In the genomic region with DNA sequence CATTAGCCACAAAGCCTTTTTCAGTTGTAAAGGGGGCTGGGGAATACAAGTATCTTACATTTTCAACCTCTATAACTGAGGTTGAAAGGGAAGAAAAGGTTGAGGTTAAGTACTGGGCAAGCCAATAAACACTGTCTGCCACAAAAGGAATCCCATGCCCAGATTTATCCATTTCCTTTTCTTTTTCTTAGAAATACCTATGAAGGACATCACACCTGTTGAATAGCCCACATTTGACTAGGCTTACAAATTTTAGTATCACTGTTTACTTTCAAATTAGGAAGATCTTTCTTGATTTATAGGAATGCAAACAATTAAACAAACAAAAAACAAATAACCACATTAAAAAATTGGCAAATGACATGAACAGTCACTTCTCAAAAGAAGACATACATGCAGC, we compare ENCODE assay signal across 24 cellular contexts.
"Had no signal": no experiment of that assay in that cellular context is flagged by ENCODE, and none has a peak within 500 bp of the region (broad histone marks: within the 10 kb centered on the region; RNA-seq: fewer than 3 reads in every experiment).

No MANE protein-coding gene starts in this region.

- H3K4me3 ChIP-seq: ascending aorta, Peyer's patch, SJSA1 had no signal

- H3K27me3 ChIP-seq: ascending aorta, Peyer's patch, SJSA1 had no signal

- H3K9me3 ChIP-seq: ascending aorta, Peyer's patch, SJSA1, SK-N-SH had no signal

- ATAC-seq: activated CD4-positive, alpha-beta T cell treated with anti-CD3 and anti-CD28 coated beads for 36 hours; activated CD4-positive, CD25-positive, alpha-beta regulatory T cell treated with anti-CD3 and anti-CD28 coated beads, Interleukin-2, amount 50 U/mL, for 24 hours; activated CD8-positive, alpha-beta T cell treated with anti-CD3 and anti-CD28 coated beads, Interleukin-2, amount 10 ng/mL, durations not matched to agents 7 days and 5 days; WTC11 had no signal

- FAIRE-seq: TTC549 had no signal

- H3K4me1 ChIP-seq: Peyer's patch had no signal

- H3K36me3 ChIP-seq: ascending aorta, Peyer's patch, SJSA1 had no signal

- DNase-seq: activated CD4-positive, alpha-beta T cell treated with anti-CD3 and anti-CD28 coated beads for 36 hours; activated CD4-positive, alpha-beta T cell treated with anti-CD3 and anti-CD28 coated beads, Interleukin-2, amount 10 ng/mL, durations not matched to agents 7 days and 5 days; activated CD4-positive, alpha-beta T cell treated with anti-CD3 and anti-CD28 coated beads, Interleukin-2, amount 50 U/mL, for 48 hours; activated CD8-positive, alpha-beta T cell treated with anti-CD3 and anti-CD28 coated beads, Interleukin-2, amount 10 ng/mL, durations not matched to agents 7 days and 5 days; activated gamma-delta T cell; activated naive CD4-positive, alpha-beta T cell treated with Interleukin-2 at 50 U/mL for 16 hours; activated naive CD8-positive, alpha-beta T cell treated with anti-CD3 and anti-CD28 coated beads, Interleukin-2, amount 10 ng/mL, durations not matched to agents 7 days and 5 days; activated T-cell treated with anti-CD3 and anti-CD28 coated beads, Interleukin-2, amount 50 U/mL, for 24 hours; MM.1S; MV-4-11; NCI-H1092; NCI-H1436 treated with DMSO at 0.1 percent for 48 hours; NCI-H1694 treated with DMSO at 0.1 percent for 48 hours; NCI-H2029; NCI-H345; NCI-H524 treated with DMSO at 0.1 percent for 48 hours; Peyer's patch; Right ventricle myocardium superior; SK-N-SH had no signal

- H3K27ac ChIP-seq: ascending aorta, Peyer's patch, SJSA1 had no signal
